Comparison of ENCODE assay signal across 20 cellular contexts in genomic region chr21:39763282-39763970, GRCh38. TPM values are rescaled to one million over a fixed set of nuclear protein-coding genes. Genes with fewer than 3 reads are reported as not detected.
DNase-seq lines count a peak whose midpoint lies in the region; ATAC-seq and TF ChIP-seq lines count a peak whose summit lies in the region.
"Had no signal": no experiment of that assay in that cellular context is flagged by ENCODE, and none has a peak within 500 bp of the region (broad histone marks: within the 10 kb centered on the region; RNA-seq: fewer than 3 reads in every experiment).

No MANE protein-coding gene starts in this region.

- no peak overlapping the region for H3K4me2 ChIP-seq in GM23338
- H3K4me2 ChIP-seq: A549, KMS-11 had no signal

- no peaks in the 10 kb centered on the region for H3K79me2 ChIP-seq in GM23338 (replicated peaks; ENCODE audit: insufficient read depth)

- H3K9me2 ChIP-seq in GM23338 (ENCODE audit: insufficient read depth), result 0 out of 2 replicates have a peak, but pooled peaks cover 11% of the 10 kb centered on the region

- peak overlapping the region; percentile 22 for H3K4me3 Mint-ChIP-seq in mesothelial cell of epicardium
- H3K4me3 Mint-ChIP-seq in T-helper 2 cell treated with Interferon-gamma antibody and Interleukin-4, amounts not matched to agents 5 μg/mL and 100 μg/mL, for 36 hours, result no peak overlapping the region
- no peak overlapping the region for H3K4me3 Mint-ChIP-seq in GM23338
- H3K4me3 Mint-ChIP-seq: CD4-positive, alpha-beta memory T cell; H9 had no signal

- H3K4me3 ChIP-seq in retinal pigment epithelial cell (ENCODE audit: low read length) (no peak overlapping the region), GM23338 (no peak overlapping the region)
- H3K4me3 ChIP-seq: A549 had no signal

- no peaks in the 10 kb centered on the region for H3F3A ChIP-seq in GM23338 (replicated peaks; ENCODE audit: low read depth)

- no peaks in the 10 kb centered on the region for H3K36me3 ChIP-seq in GM23338 (ENCODE audit: insufficient read depth)

- ATAC-seq in GM23338, result no peak
- ATAC-seq: A549, Panc1 had no signal

- H3K4me1 ChIP-seq in GM23338 (ENCODE audit: insufficient read depth), result no peaks in the 10 kb centered on the region
- H3K4me1 ChIP-seq: A549 had no signal

- H3K27me3 ChIP-seq in GM23338 (ENCODE audit: insufficient read depth), result no peaks in the 10 kb centered on the region

- H3K4me1 Mint-ChIP-seq in mesothelial cell of epicardium (peaks cover 42% of the 10 kb centered on the region), GM23338 (no peaks in the 10 kb centered on the region)
- H3K4me1 Mint-ChIP-seq in T-helper 2 cell treated with Interferon-gamma antibody and Interleukin-4, amounts not matched to agents 5 μg/mL and 100 μg/mL, for 36 hours (ENCODE audit: low read depth), result no peaks in the 10 kb centered on the region
- H3K4me1 Mint-ChIP-seq: CD4-positive, alpha-beta memory T cell had no signal

- H3K27ac Mint-ChIP-seq in mesothelial cell of epicardium, result peak overlapping the region; percentile 97
- H3K27ac Mint-ChIP-seq in T-helper 2 cell treated with Interferon-gamma antibody and Interleukin-4, amounts not matched to agents 5 μg/mL and 100 μg/mL, for 36 hours, result no peak overlapping the region
- H3K27ac Mint-ChIP-seq in GM23338, result no peak overlapping the region

- H3K27me3 Mint-ChIP-seq in mesothelial cell of epicardium (ENCODE audit: low read depth), result no peaks in the 10 kb centered on the region
- H3K27me3 Mint-ChIP-seq in T-helper 2 cell treated with Interferon-gamma antibody and Interleukin-4, amounts not matched to agents 5 μg/mL and 100 μg/mL, for 36 hours (ENCODE audit: low read depth), result no peaks in the 10 kb centered on the region
- H3K27me3 Mint-ChIP-seq in GM23338 (ENCODE audit: insufficient read depth, low read depth, poor library complexity), result peaks cover 2% of the 10 kb centered on the region

- TF ChIP-seq CTCF in mesothelial cell of epicardium (IDR thresholded peaks at IDR 0.05; ENCODE audit: unreplicated experiment) (no peak), retinal pigment epithelial cell (conservative IDR thresholded peaks at IDR 0.05; ENCODE audit: low read depth, low read length) (no peak), GM23338 (conservative IDR thresholded peaks at IDR 0.05; ENCODE audit: low read depth in 2 of 2) (no peak)

- H2AFZ ChIP-seq in GM23338, result no peak overlapping the region

- H4K20me1 ChIP-seq in GM23338 (replicated peaks; ENCODE audit: insufficient read depth), result no peaks in the 10 kb centered on the region; the same call in 1 of the 2 replicates

- H3K9me3 Mint-ChIP-seq in mesothelial cell of epicardium (peaks cover 34% of the 10 kb centered on the region), GM23338 (no peaks in the 10 kb centered on the region; the same call in 2 of the 3 replicates)
- H3K9me3 Mint-ChIP-seq in T-helper 2 cell treated with Interferon-gamma antibody and Interleukin-4, amounts not matched to agents 5 μg/mL and 100 μg/mL, for 36 hours, result no peaks in the 10 kb centered on the region
- H3K9me3 Mint-ChIP-seq: H9 had no signal

- DNase-seq in M059J (ENCODE audit: low read depth), result peak; percentile 65
- DNase-seq in astrocyte of the hippocampus (ENCODE audit: low read depth, low spot score), result peak; percentile 81
- DNase-seq in mesothelial cell of epicardium (ENCODE audit: low spot score in 2 of 2, unreplicated experiment in 2 of 2), result no peak
- DNase-seq in retinal pigment epithelial cell (ENCODE audit: low read depth), result peak; percentile 19
- DNase-seq in T-helper 2 cell treated with Interferon-gamma antibody and Interleukin-4, amounts not matched to agents 5 μg/mL and 100 μg/mL, for 36 hours (ENCODE audit: low spot score), result no peak
- no peak for DNase-seq in GM23338 (ENCODE audit: low spot score)
- DNase-seq in T-helper 9 cell, result no peak
- no peak for DNase-seq in NCI-H1436 treated with DMSO at 0.1 percent for 48 hours (lab: John Stamatoyannopoulos, UW)
- DNase-seq: Calu3; CD4-positive, alpha-beta memory T cell; DMS53; H9; NCI-H1417 treated with DMSO at 0.1 percent for 48 hours; NCI-H2029; NCI-H345; NCI-H526 had no signal

- H3K27ac ChIP-seq in GM23338 (ENCODE audit: low read depth), result no peak overlapping the region
- H3K27ac ChIP-seq: A549, KMS-11 had no signal

- H3K36me3 Mint-ChIP-seq in mesothelial cell of epicardium, result peaks cover 20% of the 10 kb centered on the region
- H3K36me3 Mint-ChIP-seq in T-helper 2 cell treated with Interferon-gamma antibody and Interleukin-4, amounts not matched to agents 5 μg/mL and 100 μg/mL, for 36 hours (ENCODE audit: low read depth), result no peaks in the 10 kb centered on the region
- H3K36me3 Mint-ChIP-seq in GM23338 (ENCODE audit: low read depth), result no peaks in the 10 kb centered on the region; the same call in 2 of the 3 replicates
- H3K36me3 Mint-ChIP-seq: CD4-positive, alpha-beta memory T cell had no signal

TF ChIP-seq in GM23338, 12 proteins besides CTCF, POLR2A, EP300 and RAD21 (continues in another document):
- TF ChIP-seq REST (IDR thresholded peaks at IDR 0.05; ENCODE audit: unreplicated experiment) (no peak), ZNF114 (CRISPR knock-in tag; IDR thresholded peaks at IDR 0.05) (no peak), ZNF331 (CRISPR knock-in tag; IDR thresholded peaks at IDR 0.05; ENCODE audit: low read depth) (no peak), CREB1 (CRISPR knock-in tag; IDR thresholded peaks at IDR 0.05; ENCODE audit: low read depth) (no peak), JUNB (IDR thresholded peaks at IDR 0.05; ENCODE audit: unreplicated experiment) (no peak), ETS1 (IDR thresholded peaks at IDR 0.05) (no peak)

RNA-seq across cellular contexts. Expression of gene IGSF5, which starts 18.4 kb away (rescaled TPM):
- not detected in 2 replicates for total RNA-seq in M059J (2014; rRNA removed; shearing (Covaris generic))
- total RNA-seq in mesothelial cell of epicardium, result 2.2 to 2.5 TPM (median 2.2 TPM) in 3 replicates
- 4.2 and 10.1 TPM in 2 replicates for total RNA-seq in GM23338 (2014; rRNA removed; shearing (Covaris generic))
- polyA plus RNA-seq in GM23338 (2016; fragmentation: Nextera tagmentation; extraction: Ambion mirVana), result 3.8 and 4.4 TPM in 2 replicates
- total RNA-seq: CD4-positive, alpha-beta memory T cell had no signal
- polyA plus RNA-seq: A549; BJ; CD4-positive, alpha-beta memory T cell had no signal

Comparison
In these comparisons a context has a peak if more than half of its experiments do, and no peak if none do; other contexts are left out.
1. DNase-seq: peak in M059J (single experiment), astrocyte of the hippocampus (single experiment) and retinal pigment epithelial cell (single experiment); none in mesothelial cell of epicardium (0 of 2), T-helper 2 cell treated with Interferon-gamma antibody and Interleukin-4, amounts not matched to agents 5 μg/mL and 100 μg/mL, for 36 hours (single experiment), GM23338 (single experiment), T-helper 9 cell (single experiment) and NCI-H1436 treated with DMSO at 0.1 percent for 48 hours (single experiment).